In the genomic region with DNA sequence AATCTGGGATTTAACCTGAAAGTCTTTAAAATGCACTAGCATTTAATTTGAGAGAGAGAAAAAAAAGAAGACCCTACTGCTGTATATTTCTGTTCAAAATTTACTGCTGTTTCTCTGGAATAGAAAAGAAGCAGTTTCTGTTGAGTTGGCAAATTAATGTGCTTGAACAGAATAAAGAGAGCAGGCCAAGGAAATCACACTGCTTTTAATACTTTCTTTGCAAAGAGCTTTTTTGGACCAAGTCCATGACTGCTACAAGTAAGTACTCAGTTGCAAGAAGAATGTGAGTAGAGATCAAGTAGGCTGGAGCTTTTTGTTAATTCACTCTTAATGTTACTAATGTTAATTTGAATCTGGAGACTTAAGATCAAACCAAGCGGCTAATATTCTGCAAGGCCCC, we compare ENCODE assay signal across 24 cellular contexts.
A peak's percentile ranks its signal among the peaks of the same experiment; 100 is the strongest.
DNase-seq lines count a peak whose midpoint lies in the region; ATAC-seq, FAIRE-seq and TF ChIP-seq lines count a peak whose summit lies in the region.
"Had no signal": no experiment of that assay in that cellular context is flagged by ENCODE, and none has a peak within 500 bp of the region (broad histone marks: within the 10 kb centered on the region; RNA-seq: fewer than 3 reads in every experiment).

No MANE protein-coding gene starts in this region.

- CTCF ChIA-PET in A549 (lab: Yijun Ruan, JAX), result no interaction called here

- H3K4me3 ChIP-seq in A549 (no peak overlapping the region), upper lobe of left lung (no peak overlapping the region)

- no peaks in the 10 kb centered on the region for H3K9me3 ChIP-seq in A549
- no peaks in the 10 kb centered on the region for H3K9me3 ChIP-seq in upper lobe of left lung

- H3K27ac ChIP-seq in A549, result peak overlapping the region in 1 of 2 experiments; percentile 48; a peak in 3 of 6 replicates
- peak overlapping the region; percentile 57 for H3K27ac ChIP-seq in cingulate gyrus (ENCODE audit: low read depth, low read length)
- no peak overlapping the region for H3K27ac ChIP-seq in upper lobe of left lung
- H3K27ac ChIP-seq: epithelial cell of prostate had no signal

- no peaks in the 10 kb centered on the region for H3K36me3 ChIP-seq in upper lobe of left lung

- POLR2A ChIA-PET in A549 (lab: Yijun Ruan, JAX), result no interaction called here

- H3K4me2 ChIP-seq in A549, result peak overlapping the region; percentile 32; the same call in 1 of the 3 replicates

- DNase-seq in A549 (ENCODE audit: low read depth in 1 of 2, low spot score in 1 of 2) (no peak), NCI-H446 treated with DMSO at 0.1 percent for 48 hours (lab: John Stamatoyannopoulos, UW) (peak; percentile 52), middle frontal gyrus (ENCODE audit: extremely low spot score, low spot score) (peak; percentile 56), upper lobe of left lung (no peak), NCI-H510A (lab: John Stamatoyannopoulos, UW) (no peak)
- DNase-seq in activated CD4-positive, CD25-positive, alpha-beta regulatory T cell (lab: John Stamatoyannopoulos, UW), result no peak
- DNase-seq in activated naive CD4-positive, alpha-beta T cell treated with Interleukin-2 at 50 U/mL for 16 hours, result no peak
- DNase-seq: aorta; cerebellar nuclear complex; H7; NCI-H1048; NCI-H1930; NCI-H345; NCI-H82; right cardiac atrium; stimulated activated CD4-positive, alpha-beta T cell treated with anti-CD3 and anti-CD28 coated beads, Interleukin-12 subunit alpha, Interleukin-12 subunit beta, amount 100 ng/mL, for 4 hours; stimulated activated CD4-positive, alpha-beta T cell treated with anti-CD3 and anti-CD28 coated beads, Interleukin-4, amount 100 ng/mL, for 24 hours; stimulated activated naive B cell treated with anti-CD40 and anti-IgM and Interleukin-4, amounts not matched to agents 10 μg/mL and 1 μg/mL and 100 μg/mL, for 72 hours had no signal

- TF ChIP-seq CTCF in A549 (IDR thresholded peaks at IDR 0.05), result no peak
- TF ChIP-seq CTCF in upper lobe of left lung (IDR thresholded peaks at IDR 0.05), result no peak

- no peak for TF ChIP-seq EP300 in A549 (IDR thresholded peaks at IDR 0.05)
- TF ChIP-seq EP300 in upper lobe of left lung (IDR thresholded peaks at IDR 0.05), result no peak

- ATAC-seq in A549 (no peak), upper lobe of left lung (ENCODE audit: low FRiP score in 2 of 2) (no peak)
- ATAC-seq: activated naive CD4-positive, alpha-beta T cell treated with anti-CD3 and anti-CD28 coated beads, Interleukin-2, amount 50 U/mL, for 72 hours; left lobe of liver; natural killer cell treated with Interleukin-12 subunit alpha and Interleukin-12 subunit beta and Interleukin-15 and Interleukin-18, amount 100 ng/mL, for 72 hours; right cardiac atrium; stimulated activated naive B cell treated with anti-CD40 and anti-IgM and Interleukin-4, amounts not matched to agents 10 μg/mL and 1 μg/mL and 100 μg/mL, for 72 hours; WTC11 had no signal

- H3K4me1 ChIP-seq in A549, result peaks cover 25% of the 10 kb centered on the region; the same call in 2 of the 3 replicates
- H3K4me1 ChIP-seq in upper lobe of left lung, result no peaks in the 10 kb centered on the region

- no peaks in the 10 kb centered on the region for H3K27me3 ChIP-seq in upper lobe of left lung

- no peak for TF ChIP-seq RAD21 in A549 (conservative IDR thresholded peaks at IDR 0.05 in 1 of 2, IDR thresholded peaks at IDR 0.05 in 1 of 2)

- WGBS in A549 (ENCODE audit: missing lambda C conversion rate), result 89% methylated on average over 1 of the region's 1 CpG
- WGBS in upper lobe of left lung, 2 donors, result 50 to 57% methylated on average over 1 of the region's 1 CpG

- TF ChIP-seq POLR2A in A549 (IDR thresholded peaks at IDR 0.05; ENCODE audit: low read length) (no peak), upper lobe of left lung (IDR thresholded peaks at IDR 0.05) (no peak)

- no peak for FAIRE-seq in A549 (lab: Jason Lieb, UNC)

TF ChIP-seq in A549, 52 proteins besides CTCF, POLR2A, EP300 and RAD21:
- TF ChIP-seq EHF (CRISPR knock-in tag; IDR thresholded peaks at IDR 0.05), result no peak
- peak; percentile 54 for TF ChIP-seq MAFK (IDR thresholded peaks at IDR 0.05; ENCODE audit: partially characterized antibody)
- no peak for TF ChIP-seq TP53 (CRISPR knock-in tag; IDR thresholded peaks at IDR 0.05)
TF ChIP-seq in A549: peak in this region for 1.

Comparison
In these comparisons a context has a peak if more than half of its experiments do, and no peak if none do; other contexts are left out.
1. DNase-seq: peak in NCI-H446 treated with DMSO at 0.1 percent for 48 hours (single experiment) and middle frontal gyrus (single experiment); none in A549 (0 of 2), activated CD4-positive, CD25-positive, alpha-beta regulatory T cell (0 of 4), upper lobe of left lung (0 of 2), NCI-H510A (single experiment) and activated naive CD4-positive, alpha-beta T cell treated with Interleukin-2 at 50 U/mL for 16 hours (single experiment).